In the genomic region with DNA sequence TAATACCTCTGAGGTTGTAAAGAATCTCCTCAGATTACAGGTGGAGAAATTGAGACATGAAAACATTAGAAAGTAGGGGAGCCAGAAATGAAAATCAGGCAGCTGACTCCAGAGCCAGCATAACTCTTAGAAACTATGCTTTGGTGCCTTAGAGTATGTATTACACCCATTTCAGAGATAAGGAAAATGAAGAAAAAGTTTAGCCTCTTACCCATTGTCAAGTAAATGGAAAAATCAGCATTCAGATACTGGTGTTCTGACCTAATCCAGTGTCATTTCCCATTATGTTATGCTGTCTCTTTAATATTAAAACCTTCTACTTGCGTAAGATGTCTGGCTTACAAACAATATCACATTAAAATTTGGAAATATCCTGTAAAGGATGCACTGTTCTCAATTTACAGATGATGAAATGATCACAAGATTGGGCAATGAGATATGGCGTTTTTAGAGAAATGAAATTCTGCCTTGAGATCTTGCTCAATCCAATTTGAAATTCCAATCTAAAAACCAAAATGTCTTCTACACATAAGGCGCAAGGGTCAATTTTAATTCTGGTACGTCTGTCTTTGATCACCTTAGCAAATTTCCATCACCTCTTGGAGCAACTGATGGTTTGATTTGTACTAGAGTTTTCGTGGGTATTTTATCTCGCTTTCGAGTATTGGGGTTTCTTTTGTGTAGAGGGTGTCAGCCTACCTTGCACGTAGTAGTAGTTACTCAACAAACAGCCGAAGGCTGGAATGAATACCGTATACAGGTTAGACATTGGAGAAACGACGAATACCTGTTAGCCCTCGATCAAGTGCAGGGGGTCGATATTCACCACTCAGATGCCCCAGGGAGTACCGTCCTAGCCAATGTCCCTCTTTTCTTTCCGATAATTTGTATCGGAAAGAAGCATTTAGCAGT, we compare ENCODE assay signal across 8 cellular contexts. TPM values are rescaled to one million over a fixed set of nuclear protein-coding genes. Genes with fewer than 3 reads are reported as not detected.
DNase-seq lines count a peak whose midpoint lies in the region; ATAC-seq, FAIRE-seq and TF ChIP-seq lines count a peak whose summit lies in the region.

No MANE protein-coding gene starts in this region.

- peaks cover 52% of the 10 kb centered on the region for H3K4me1 Mint-ChIP-seq in activated CD4-positive, alpha-beta T cell treated with anti-CD3 and anti-CD28 coated beads for 36 hours
- H3K4me1 Mint-ChIP-seq in natural killer cell treated with Interleukin-12 subunit alpha and Interleukin-12 subunit beta and Interleukin-15 and Interleukin-18, amount 100 ng/mL, for 72 hours (ENCODE audit: low read depth in 2 of 2): peaks cover 36 to 55% of the 10 kb centered on the region in 2 donors

- no peaks in the 10 kb centered on the region for H3K27me3 Mint-ChIP-seq in activated CD4-positive, alpha-beta T cell treated with anti-CD3 and anti-CD28 coated beads for 36 hours
- H3K27me3 Mint-ChIP-seq in natural killer cell treated with Interleukin-12 subunit alpha and Interleukin-12 subunit beta and Interleukin-15 and Interleukin-18, amount 100 ng/mL, for 72 hours: no peaks in the 10 kb centered on the region

- peak overlapping the region; percentile 98 for H3K9ac ChIP-seq in endothelial cell of umbilical vein (replicated peaks; ENCODE audit: extremely low read depth, insufficient read depth, low read length)

- H3K27ac Mint-ChIP-seq in activated CD4-positive, alpha-beta T cell treated with anti-CD3 and anti-CD28 coated beads for 36 hours: peak overlapping the region; percentile 98
- H3K27ac Mint-ChIP-seq in natural killer cell treated with Interleukin-12 subunit alpha and Interleukin-12 subunit beta and Interleukin-15 and Interleukin-18, amount 100 ng/mL, for 72 hours: peak overlapping the region; percentile 97 to 98

- peaks cover 2% of the 10 kb centered on the region for H3K9me3 Mint-ChIP-seq in activated CD4-positive, alpha-beta T cell treated with anti-CD3 and anti-CD28 coated beads for 36 hours (ENCODE audit: low read depth)
- no peaks in the 10 kb centered on the region for H3K9me3 Mint-ChIP-seq in natural killer cell treated with Interleukin-12 subunit alpha and Interleukin-12 subunit beta and Interleukin-15 and Interleukin-18, amount 100 ng/mL, for 72 hours

- BruUV-seq in endothelial cell of umbilical vein (replicated peaks; lab: Mats Ljungman, UMichigan): TSS peak; percentile 46

- peak; percentile 46 for FAIRE-seq in endothelial cell of umbilical vein (lab: Jason Lieb, UNC)

- no peak for ATAC-seq in activated CD4-positive, alpha-beta T cell treated with anti-CD3 and anti-CD28 coated beads for 36 hours
- no peak for ATAC-seq in natural killer cell treated with Interleukin-12 subunit alpha and Interleukin-12 subunit beta and Interleukin-15 and Interleukin-18, amount 100 ng/mL, for 72 hours

- H3K4me3 ChIP-seq in SJSA1 (peak overlapping the region; percentile 68), endothelial cell of umbilical vein (replicated peaks in 1 of 3; ENCODE audit: insufficient read depth in 1 of 3, low read depth in 1 of 3, low read length in 3 of 3) (peak overlapping the region; percentile 59 to 86 (median 69))

- peaks cover 3% of the 10 kb centered on the region for H3K36me3 ChIP-seq in SJSA1
- H3K36me3 ChIP-seq in endothelial cell of umbilical vein (ENCODE audit: control insufficient read depth in 2 of 2, extremely low read depth in 1 of 2, insufficient read depth in 2 of 2, low read length in 2 of 2): no peaks in the 10 kb centered on the region

- peak overlapping the region; percentile 97 for H3K27ac ChIP-seq in SJSA1
- peak overlapping the region; percentile 98 for H3K27ac ChIP-seq in endothelial cell of umbilical vein (ENCODE audit: insufficient read depth, low read depth, low read length)

- no peak for TF ChIP-seq CTCF in endothelial cell of umbilical vein (IDR thresholded peaks at IDR 0.05; ENCODE audit: extremely low read depth in 1 of 2, insufficient read depth in 1 of 2, low read depth in 1 of 2, low read length in 2 of 2)

- H3K79me2 ChIP-seq in endothelial cell of umbilical vein (ENCODE audit: control insufficient read depth, insufficient read depth, low read length): peaks cover 33% of the 10 kb centered on the region

- POLR2A ChIA-PET in activated CD4-positive, alpha-beta T cell treated with anti-CD3 and anti-CD28 coated beads for 36 hours (lab: Charles Lee): interaction anchor here (1.5 to 2.3 kb wide), 2 partner anchors 21 to 863 kb away, joined by 3 to 12 read pairs; a partner anchor contains a TSS
- POLR2A ChIA-PET in endothelial cell of umbilical vein (lab: Charles Lee): no interaction called here

- no peaks in the 10 kb centered on the region for H3K27me3 ChIP-seq in SJSA1 (replicated peaks)
- H3K27me3 ChIP-seq in endothelial cell of umbilical vein (ENCODE audit: control insufficient read depth in 2 of 2, insufficient read depth in 2 of 2, low read length in 2 of 2): no peaks in the 10 kb centered on the region

- H3K9me1 ChIP-seq in endothelial cell of umbilical vein (replicated peaks; ENCODE audit: control insufficient read depth, extremely low read depth, insufficient read depth, low read length): no peaks in the 10 kb centered on the region

- CTCF ChIA-PET in activated CD4-positive, alpha-beta T cell treated with anti-CD3 and anti-CD28 coated beads for 36 hours (lab: Charles Lee): interaction anchor here (0.5 to 1.9 kb wide), 7 partner anchors 8 to 667 kb away, joined by 3 to 15 read pairs (median 4); no protein-coding TSS in a partner anchor
- CTCF ChIA-PET in endothelial cell of umbilical vein (lab: Charles Lee): interaction anchor here (1.0 to 2.2 kb wide), 3 partner anchors 19 to 636 kb away, joined by 4 to 13 read pairs (median 13); no protein-coding TSS in a partner anchor

- intact Hi-C loops in activated CD4-positive, alpha-beta T cell treated with anti-CD3 and anti-CD28 coated beads for 36 hours (cut with DNase I, micrococcal nuclease): loop anchor here (1.0 to 10.0 kb wide), 11 partner anchors 21 to 980 kb away; a partner anchor contains a TSS
- intact Hi-C loops in endothelial cell of umbilical vein (cut with micrococcal nuclease): loop anchor here (2.0 to 10.0 kb wide), 3 partner anchors 719 to 893 kb away; no protein-coding TSS in a partner anchor

- peak; percentile 11 for DNase-seq in activated CD4-positive, alpha-beta T cell treated with anti-CD3 and anti-CD28 coated beads for 36 hours
- no peak for DNase-seq in activated CD4-positive, alpha-beta T cell treated with anti-CD3 and anti-CD28 coated beads, Interleukin-2, amount 50 U/mL, for 48 hours
- DNase-seq in SJSA1 (ENCODE audit: low read depth in 1 of 2, low spot score in 2 of 2) (no peak), endothelial cell of umbilical vein (ENCODE audit: low read depth, low spot score) (no peak), mesenteric fat pad (ENCODE audit: low spot score) (no peak), NCI-H146 treated with DMSO at 0.1 percent for 48 hours (lab: John Stamatoyannopoulos, UW; ENCODE audit: unreplicated experiment) (no peak), HK-2 (ENCODE audit: unreplicated experiment) (no peak)
- no peak for DNase-seq in natural killer cell treated with Interleukin-12 subunit alpha and Interleukin-12 subunit beta and Interleukin-15 and Interleukin-18, amount 100 ng/mL, for 72 hours (ENCODE audit: low spot score)

- no peaks in the 10 kb centered on the region for H3K9me3 ChIP-seq in SJSA1 (replicated peaks)
- no peaks in the 10 kb centered on the region for H3K9me3 ChIP-seq in endothelial cell of umbilical vein (replicated peaks; ENCODE audit: control insufficient read depth, insufficient read depth, low read length)

- H3K36me3 Mint-ChIP-seq in activated CD4-positive, alpha-beta T cell treated with anti-CD3 and anti-CD28 coated beads for 36 hours (ENCODE audit: low read depth): peaks cover 22% of the 10 kb centered on the region
- peaks cover 24% of the 10 kb centered on the region for H3K36me3 Mint-ChIP-seq in natural killer cell treated with Interleukin-12 subunit alpha and Interleukin-12 subunit beta and Interleukin-15 and Interleukin-18, amount 100 ng/mL, for 72 hours

- TF ChIP-seq POLR2A in endothelial cell of umbilical vein (IDR thresholded peaks at IDR 0.05; ENCODE audit: low read depth, low read length): no peak

- dilution Hi-C loops in endothelial cell of umbilical vein (cut with MboI; ENCODE audit: extremely low pct_ligation_motif_present, low sequenced_read_pairs): no loop called here

- H3K4me3 Mint-ChIP-seq in activated CD4-positive, alpha-beta T cell treated with anti-CD3 and anti-CD28 coated beads for 36 hours: peak overlapping the region; percentile 98
- H3K4me3 Mint-ChIP-seq in natural killer cell treated with Interleukin-12 subunit alpha and Interleukin-12 subunit beta and Interleukin-15 and Interleukin-18, amount 100 ng/mL, for 72 hours: peak overlapping the region; percentile 96

- H3K4me1 ChIP-seq in SJSA1 (replicated peaks): peaks cover 8% of the 10 kb centered on the region
- peaks cover 16% of the 10 kb centered on the region for H3K4me1 ChIP-seq in endothelial cell of umbilical vein (ENCODE audit: control insufficient read depth, extremely low read depth, insufficient read depth, low read length)

- no peaks in the 10 kb centered on the region for H4K20me1 ChIP-seq in endothelial cell of umbilical vein (replicated peaks; ENCODE audit: control insufficient read depth, extremely low read depth, insufficient read depth, low read length)

- H2AFZ ChIP-seq in endothelial cell of umbilical vein (ENCODE audit: low read depth, low read length): peak overlapping the region; percentile 72

- peak overlapping the region; percentile 96 for H3K4me2 ChIP-seq in endothelial cell of umbilical vein (ENCODE audit: insufficient read depth, low read length)

RNA-seq across cellular contexts. Expression of a gene that starts 0.9 kb away (rescaled TPM):
- total RNA-seq in activated CD4-positive, alpha-beta T cell treated with anti-CD3 and anti-CD28 coated beads for 36 hours: under 1 TPM; 0.37 to 0.39 TPM
- total RNA-seq in SJSA1 (2014; rRNA removed; shearing (Covaris generic)): 0.06 and 0.79 TPM in 2 replicates
- 0.40 TPM in 1 of 2 replicates, not detected in the other for total RNA-seq in endothelial cell of umbilical vein
- 0.04 and 0.05 TPM in 2 replicates for polyA plus RNA-seq in endothelial cell of umbilical vein
- polyA plus RNA-seq in endothelial cell of umbilical vein (2011; cell fraction: cytosol; rRNA removed): 0.09 and 0.18 TPM in 2 replicates
- 0.15 and 0.50 TPM in 2 replicates for polyA plus RNA-seq in endothelial cell of umbilical vein (2011; cell fraction: nucleus; rRNA removed)
- polyA plus RNA-seq in endothelial cell of umbilical vein (2012): 0.34 and 0.48 TPM in 2 replicates
- not detected in 2 replicates for polyA minus RNA-seq in endothelial cell of umbilical vein
- not detected for polyA minus RNA-seq in endothelial cell of umbilical vein (2011; cell fraction: cytosol; rRNA and poly(A)+ RNA removed)
- not detected in 2 replicates for polyA minus RNA-seq in endothelial cell of umbilical vein (2011; cell fraction: nucleus; rRNA and poly(A)+ RNA removed)
- total RNA-seq in natural killer cell treated with Interleukin-12 subunit alpha and Interleukin-12 subunit beta and Interleukin-15 and Interleukin-18, amount 100 ng/mL, for 72 hours: under 1 TPM in 1 of 2 donors, not detected in 1; 0.24 TPM
- 0.51 TPM for total RNA-seq in mesenteric fat pad

RNA-seq across cellular contexts. Expression of a gene that starts 1.0 kb away (rescaled TPM):
- 10 to 100 TPM; 52.3 to 78.8 TPM for total RNA-seq in activated CD4-positive, alpha-beta T cell treated with anti-CD3 and anti-CD28 coated beads for 36 hours
- 37.5 and 44.9 TPM in 2 replicates for total RNA-seq in SJSA1 (2014; rRNA removed; shearing (Covaris generic))
- total RNA-seq in endothelial cell of umbilical vein (39.5 and 50.0 TPM in 2 replicates), mesenteric fat pad (109 TPM)
- 13.5 and 17.4 TPM in 2 replicates for polyA plus RNA-seq in endothelial cell of umbilical vein
- 42.7 and 50.3 TPM in 2 replicates for polyA plus RNA-seq in endothelial cell of umbilical vein (2011; cell fraction: cytosol; rRNA removed)
- 57.3 and 70.2 TPM in 2 replicates for polyA plus RNA-seq in endothelial cell of umbilical vein (2011; cell fraction: nucleus; rRNA removed)
- 44.6 and 50.8 TPM in 2 replicates for polyA plus RNA-seq in endothelial cell of umbilical vein (2012)
- 14.9 and 21.2 TPM in 2 replicates for polyA minus RNA-seq in endothelial cell of umbilical vein
- polyA minus RNA-seq in endothelial cell of umbilical vein (2011; cell fraction: cytosol; rRNA and poly(A)+ RNA removed): 30.5 TPM
- polyA minus RNA-seq in endothelial cell of umbilical vein (2011; cell fraction: nucleus; rRNA and poly(A)+ RNA removed): 59.3 and 81.4 TPM in 2 replicates
- total RNA-seq in natural killer cell treated with Interleukin-12 subunit alpha and Interleukin-12 subunit beta and Interleukin-15 and Interleukin-18, amount 100 ng/mL, for 72 hours: 10 to 100 TPM; 50.1 to 71.3 TPM
